ENCODE assay signal across 20 cellular contexts in the genomic region with DNA sequence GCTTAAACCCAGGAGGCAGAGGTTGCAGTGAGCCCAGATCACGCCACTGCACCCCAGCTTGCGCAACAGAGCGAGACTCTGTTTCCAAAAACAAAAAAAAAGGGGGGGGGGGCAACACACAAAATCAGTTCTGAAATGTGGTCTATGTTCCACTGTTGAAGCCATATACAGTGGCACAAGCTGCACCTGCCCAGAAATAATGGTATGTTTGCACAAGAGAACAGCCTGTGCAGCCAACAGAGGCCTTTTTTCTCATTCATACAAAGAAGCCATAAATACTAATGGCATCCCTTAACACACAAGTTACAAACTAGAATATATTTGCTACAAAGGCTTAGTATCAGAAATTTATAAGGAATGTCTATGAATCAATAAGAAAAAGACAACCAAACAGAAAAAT.
"Had no signal": no experiment of that assay in that cellular context is flagged by ENCODE, and none has a peak within 500 bp of the region (broad histone marks: within the 10 kb centered on the region; RNA-seq: fewer than 3 reads in every experiment).

No MANE protein-coding gene starts in this region.

- H3K4me3 ChIP-seq: gastroesophageal sphincter, thoracic aorta had no signal

- ATAC-seq: activated naive CD8-positive, alpha-beta T cell treated with anti-CD3 and anti-CD28 coated beads, Interleukin-2, amount 50 U/mL, for 24 hours; gastroesophageal sphincter; left ventricle myocardium superior; natural killer cell had no signal

- DNase-seq: activated CD4-positive, alpha-beta memory T cell treated with anti-CD3 and anti-CD28 coated beads for 36 hours; activated CD4-positive, alpha-beta T cell treated with anti-CD3 and anti-CD28 coated beads for 4 hours; activated CD4-positive, CD25-positive, alpha-beta regulatory T cell; activated effector memory CD4-positive, alpha-beta T cell treated with Interleukin-2 at 50 U/mL for 16 hours; activated naive CD4-positive, alpha-beta T cell treated with anti-CD3 and anti-CD28 coated beads for 36 hours; activated naive CD8-positive, alpha-beta T cell treated with anti-CD3 and anti-CD28 coated beads, Interleukin-2, amount 50 U/mL, for 24 hours; activated T-cell treated with anti-CD3 and anti-CD28 coated beads, Interleukin-2, amount 50 U/mL, for 48 hours; cerebellar nuclear complex; cortex of kidney; head of caudate nucleus; hypothalamus; left ventricle myocardium superior; midbrain; natural killer cell; retina; stimulated activated CD4-positive, alpha-beta T cell treated with anti-CD3 and anti-CD28 coated beads, Interleukin-4, amount 100 ng/mL, for 1 hour; stimulated activated naive CD4-positive, alpha-beta T cell had no signal

- H3K27ac ChIP-seq: epithelial cell of prostate, gastroesophageal sphincter, thoracic aorta had no signal
